ENCODE assay signal across 9 cellular contexts in genomic region chr7:157690833-157691382, GRCh38.
DNase-seq lines count a peak whose midpoint lies in the region; ATAC-seq and TF ChIP-seq lines count a peak whose summit lies in the region.
"Had no signal": no experiment of that assay in that cellular context is flagged by ENCODE, and none has a peak within 500 bp of the region (broad histone marks: within the 10 kb centered on the region; RNA-seq: fewer than 3 reads in every experiment).

No MANE protein-coding gene starts in this region.

- H3K9me3 ChIP-seq in tibial nerve (no peaks in the 10 kb centered on the region), PC-9 (ENCODE audit: insufficient read depth, low read depth) (no peaks in the 10 kb centered on the region)

- no TSS peak for BruUV-seq in PC-9 (replicated peaks; lab: Mats Ljungman, UMichigan)

- TF ChIP-seq POLR2A in tibial nerve (IDR thresholded peaks at IDR 0.05), result no peak

- no peak for TF ChIP-seq CTCF in coronary artery (IDR thresholded peaks at IDR 0.05)
- no peak for TF ChIP-seq CTCF in tibial nerve (IDR thresholded peaks at IDR 0.05)
- TF ChIP-seq CTCF in PC-9 (conservative IDR thresholded peaks at IDR 0.05), result no peak

- H3K4me1 ChIP-seq in tibial nerve, result peaks cover 0 to 59% (median 6%) of the 10 kb centered on the region in 4 donors
- H3K4me1 ChIP-seq in PC-9 (replicated peaks; ENCODE audit: insufficient read depth), result no peaks in the 10 kb centered on the region

- H3K27ac ChIP-seq in coronary artery (peak overlapping the region in 1 of 2 donors; percentile 48), tibial nerve (no peak overlapping the region), PC-9 (no peak overlapping the region)

- H3K36me3 ChIP-seq in tibial nerve (no peaks in the 10 kb centered on the region), PC-9 (ENCODE audit: low read depth) (no peaks in the 10 kb centered on the region)

- CTCF ChIA-PET in PC-9 (lab: Charles Lee), result no interaction called here

- H3K4me2 ChIP-seq in PC-9, result no peak overlapping the region

- no peaks in the 10 kb centered on the region for H3K79me2 ChIP-seq in PC-9 (ENCODE audit: low read depth)

- WGBS in tibial nerve, 2 donors, result 2% methylated on average over 14 to 17 of the region's 60 CpGs

- H4K20me1 ChIP-seq in PC-9 (ENCODE audit: insufficient read depth), result peaks cover 3% of the 10 kb centered on the region; the same call in 1 of the 2 replicates

- POLR2A ChIA-PET in PC-9 (lab: Charles Lee; ENCODE audit: unreplicated experiment), result no interaction called here

- no peak overlapping the region for H2AFZ ChIP-seq in PC-9

- no peak for ATAC-seq in HG03025 (IDR thresholded peaks at IDR 0.05; ENCODE audit: low FRiP score, unreplicated experiment)
- no peak for ATAC-seq in HG02642 (IDR thresholded peaks at IDR 0.05; ENCODE audit: poor library complexity, unreplicated experiment)
- ATAC-seq: K562 had no signal

- H3F3A ChIP-seq in PC-9 (ENCODE audit: insufficient read depth, low read depth), result no peaks in the 10 kb centered on the region

- intact Hi-C loops in PC-9 (cut with micrococcal nuclease; ENCODE audit: unreplicated experiment), result no loop called here

- H3K4me3 ChIP-seq in coronary artery (peak overlapping the region; percentile 75), tibial nerve (peak overlapping the region in 1 of 4 donors; percentile 53), PC-9 (no peak overlapping the region)
- H3K4me3 ChIP-seq: K562 had no signal

- no peaks in the 10 kb centered on the region for H3K9me2 ChIP-seq in PC-9 (ENCODE audit: insufficient read depth)

- TF ChIP-seq EP300 in tibial nerve (IDR thresholded peaks at IDR 0.05), result no peak

- DNase-seq in EL (peak; percentile 32), NCI-H2196 (lab: John Stamatoyannopoulos, UW; ENCODE audit: unreplicated experiment) (peak; percentile 59), coronary artery (ENCODE audit: low spot score) (peak; percentile 79), mesenteric fat pad (ENCODE audit: low spot score) (peak; percentile 78), tibial nerve (ENCODE audit: low spot score in 2 of 2) (peak; percentile 40 to 58), PC-9 (no peak)

- peaks cover 0 to 76% of the 10 kb centered on the region in 2 donors for H3K27me3 ChIP-seq in tibial nerve
- H3K27me3 ChIP-seq in PC-9 (ENCODE audit: insufficient read depth, low read depth), result peaks cover 37% of the 10 kb centered on the region

Comparison
In these comparisons a context has a peak if more than half of its experiments do, and no peak if none do; other contexts are left out.
1. DNase-seq: peak in EL (single experiment), NCI-H2196 (single experiment), coronary artery (single experiment), mesenteric fat pad (single experiment) and tibial nerve (2 of 2); none in PC-9 (0 of 2).